In the genomic region with DNA sequence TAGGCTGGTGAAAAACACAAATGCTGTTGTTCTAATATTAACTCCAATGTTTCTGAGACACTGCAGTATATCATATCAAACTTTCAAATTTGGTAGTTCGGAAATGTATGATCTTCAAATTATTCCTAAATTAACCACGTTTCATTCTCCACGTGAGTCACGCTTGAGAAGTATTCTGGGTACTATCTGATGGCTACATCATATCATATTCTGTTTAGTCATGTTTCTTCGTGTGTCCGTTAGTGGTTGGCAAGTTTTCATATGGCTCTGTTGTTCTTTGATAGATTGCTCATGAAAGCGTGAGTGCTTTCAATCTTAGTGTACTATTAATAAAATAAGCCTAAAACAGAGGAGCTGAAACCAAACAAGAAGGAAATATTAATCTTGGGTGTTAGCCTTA, we compare ENCODE assay signal across 22 cellular contexts.
DNase-seq lines count a peak whose midpoint lies in the region; ATAC-seq, FAIRE-seq and TF ChIP-seq lines count a peak whose summit lies in the region.
"Had no signal": no experiment of that assay in that cellular context is flagged by ENCODE, and none has a peak within 500 bp of the region (broad histone marks: within the 10 kb centered on the region; RNA-seq: fewer than 3 reads in every experiment).

No MANE protein-coding gene starts in this region.

- intact Hi-C loops in thyroid gland (cut with DNase I) = no loop called here

- ATAC-seq in stimulated activated effector memory CD8-positive, alpha-beta T cell treated with anti-CD3 and anti-CD28 coated beads, Interleukin-12 subunit alpha, Interleukin-12 subunit beta, amount 100 ng/mL, for 72 hours = no peak
- ATAC-seq: CD8-positive, alpha-beta T cell; HCT116; Panc1; sciatic nerve; upper lobe of right lung had no signal

- WGBS in thyroid gland, 2 donors = 82 to 84% methylated on average over 7 of the region's 7 CpGs

- H3K4me3 Mint-ChIP-seq in stimulated activated effector memory CD8-positive, alpha-beta T cell treated with anti-CD3 and anti-CD28 coated beads, Interleukin-12 subunit alpha, Interleukin-12 subunit beta, amount 100 ng/mL, for 72 hours = no peak overlapping the region
- H3K4me3 Mint-ChIP-seq: CD8-positive, alpha-beta T cell; stimulated activated naive CD8-positive, alpha-beta T cell treated with anti-CD3 and anti-CD28 coated beads, Interleukin-15, Interleukin-2, amounts not matched to agents 100 ng/mL and 50 ng/mL, for 24 hours had no signal

- no peaks in the 10 kb centered on the region for H3K4me1 Mint-ChIP-seq in stimulated activated effector memory CD8-positive, alpha-beta T cell treated with anti-CD3 and anti-CD28 coated beads, Interleukin-12 subunit alpha, Interleukin-12 subunit beta, amount 100 ng/mL, for 72 hours

- DNase-seq in EL = peak; percentile 4
- peak; percentile 56 for DNase-seq in NCI-H526 treated with DMSO at 0.1 percent for 48 hours (lab: John Stamatoyannopoulos, UW)
- no peak for DNase-seq in coronary artery (ENCODE audit: low spot score)
- no peak for DNase-seq in thyroid gland
- DNase-seq in dermis blood vessel endothelial cell = no peak
- DNase-seq in stimulated activated effector memory CD8-positive, alpha-beta T cell treated with anti-CD3 and anti-CD28 coated beads, Interleukin-12 subunit alpha, Interleukin-12 subunit beta, amount 100 ng/mL, for 72 hours (ENCODE audit: low spot score in 2 of 2) = no peak
- DNase-seq in NCI-H1694 (lab: John Stamatoyannopoulos, UW) = no peak
- DNase-seq: activated CD4-positive, alpha-beta T cell treated with anti-CD3 and anti-CD28 coated beads, Interleukin-2, amount 50 U/mL, for 1 hour; activated naive CD4-positive, alpha-beta T cell treated with Interleukin-2 at 50 U/mL for 16 hours; CD8-positive, alpha-beta T cell; NCI-H1092 treated with DMSO at 0.1 percent for 48 hours; NCI-H2081 treated with DMSO at 0.1 percent for 48 hours; NCI-H82; nucleus accumbens; SW 1271; upper lobe of right lung had no signal

- H3K4me1 ChIP-seq in thyroid gland = no peaks in the 10 kb centered on the region
- H3K4me1 ChIP-seq: upper lobe of right lung had no signal

- no peaks in the 10 kb centered on the region for H3K9me3 ChIP-seq in thyroid gland
- H3K9me3 ChIP-seq: upper lobe of right lung had no signal

- TF ChIP-seq CTCF in coronary artery (IDR thresholded peaks at IDR 0.05) (no peak), thyroid gland (IDR thresholded peaks at IDR 0.05) (no peak)

- H3K27ac Mint-ChIP-seq in stimulated activated effector memory CD8-positive, alpha-beta T cell treated with anti-CD3 and anti-CD28 coated beads, Interleukin-12 subunit alpha, Interleukin-12 subunit beta, amount 100 ng/mL, for 72 hours = no peak overlapping the region
- H3K27ac Mint-ChIP-seq: CD8-positive, alpha-beta T cell; stimulated activated naive CD8-positive, alpha-beta T cell treated with anti-CD3 and anti-CD28 coated beads, Interleukin-15, Interleukin-2, amounts not matched to agents 100 ng/mL and 50 ng/mL, for 24 hours had no signal

- no peaks in the 10 kb centered on the region for H3K36me3 Mint-ChIP-seq in stimulated activated effector memory CD8-positive, alpha-beta T cell treated with anti-CD3 and anti-CD28 coated beads, Interleukin-12 subunit alpha, Interleukin-12 subunit beta, amount 100 ng/mL, for 72 hours
- H3K36me3 Mint-ChIP-seq: CD8-positive, alpha-beta T cell had no signal

- peak; percentile 24 for FAIRE-seq in islet of Langerhans (lab: Jason Lieb, UNC)

- peak overlapping the region; percentile 25 for H3K4me3 ChIP-seq in coronary artery
- H3K4me3 ChIP-seq in thyroid gland (replicated peaks in 1 of 3) = no peak overlapping the region
- H3K4me3 ChIP-seq: upper lobe of right lung had no signal

- H3K36me3 ChIP-seq in thyroid gland = no peaks in the 10 kb centered on the region
- H3K36me3 ChIP-seq: upper lobe of right lung had no signal

- no peaks in the 10 kb centered on the region for H3K9me3 Mint-ChIP-seq in stimulated activated effector memory CD8-positive, alpha-beta T cell treated with anti-CD3 and anti-CD28 coated beads, Interleukin-12 subunit alpha, Interleukin-12 subunit beta, amount 100 ng/mL, for 72 hours
- H3K9me3 Mint-ChIP-seq: CD8-positive, alpha-beta T cell; stimulated activated naive CD8-positive, alpha-beta T cell treated with anti-CD3 and anti-CD28 coated beads, Interleukin-15, Interleukin-2, amounts not matched to agents 100 ng/mL and 50 ng/mL, for 24 hours had no signal

- TF ChIP-seq POLR2A in thyroid gland (IDR thresholded peaks at IDR 0.05) = no peak

- H3K27ac ChIP-seq in coronary artery (no peak overlapping the region), thyroid gland (no peak overlapping the region)
- H3K27ac ChIP-seq: HL-60, upper lobe of right lung had no signal

- no peaks in the 10 kb centered on the region for H3K27me3 ChIP-seq in thyroid gland
- H3K27me3 ChIP-seq: upper lobe of right lung had no signal

Comparison
In these comparisons a context has a peak if more than half of its experiments do, and no peak if none do; other contexts are left out.
1. DNase-seq: peak in EL (single experiment) and NCI-H526 treated with DMSO at 0.1 percent for 48 hours (single experiment); none in coronary artery (single experiment), thyroid gland (0 of 2), dermis blood vessel endothelial cell (single experiment), stimulated activated effector memory CD8-positive, alpha-beta T cell treated with anti-CD3 and anti-CD28 coated beads, Interleukin-12 subunit alpha, Interleukin-12 subunit beta, amount 100 ng/mL, for 72 hours (0 of 2) and NCI-H1694 (single experiment).